ENCODE assay signal across 8 cellular contexts in the genomic region with DNA sequence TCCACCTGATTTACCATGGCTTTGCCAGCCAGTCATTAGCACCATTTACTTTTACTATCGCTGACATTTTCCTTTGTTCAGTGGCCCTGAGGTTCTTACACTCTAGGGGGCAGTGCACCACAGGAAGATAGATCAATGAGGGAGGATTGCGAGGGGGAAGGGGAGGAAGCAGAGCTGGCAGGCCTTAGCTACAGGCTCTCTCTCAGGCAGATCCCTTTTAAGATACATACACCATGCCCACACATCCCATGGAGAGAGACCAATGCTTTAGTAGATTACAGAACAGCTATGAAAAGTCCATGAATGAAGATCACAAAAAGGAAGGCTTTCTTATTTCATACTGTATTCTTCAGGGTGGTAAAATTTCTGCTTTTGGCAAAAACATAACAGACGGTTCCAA. TPM values are rescaled to one million over a fixed set of nuclear protein-coding genes. Genes with fewer than 3 reads are reported as not detected.
DNase-seq lines count a peak whose midpoint lies in the region; ATAC-seq and TF ChIP-seq lines count a peak whose summit lies in the region.

No MANE protein-coding gene starts in this region.

- H3K36me3 ChIP-seq in BE2C (peaks cover 12% of the 10 kb centered on the region), lower lobe of right lung (peaks cover 52% of the 10 kb centered on the region)

- H3K4me1 ChIP-seq in BE2C (peaks cover 3% of the 10 kb centered on the region; the same call in 1 of the 2 replicates), lower lobe of right lung (peaks cover 5% of the 10 kb centered on the region)

- DNase-seq in BE2C: peak; percentile 83
- DNase-seq in GM19238 (ENCODE audit: insufficient read length, low spot score): peak; percentile 39
- DNase-seq in NCI-H446 (lab: John Stamatoyannopoulos, UW): peak; percentile 27 to 72
- peak; percentile 48 to 67 for DNase-seq in activated CD4-positive, alpha-beta T cell treated with anti-CD3 and anti-CD28 coated beads for 4 hours
- peak; percentile 94 for DNase-seq in dermis blood vessel endothelial cell
- no peak for DNase-seq in lower lobe of right lung
- DNase-seq in stimulated activated CD8-positive, alpha-beta memory T cell treated with anti-CD3 and anti-CD28 coated beads, Interleukin-7, amount 100 ng/mL, for 4 hours (ENCODE audit: low read depth in 2 of 2): peak; percentile 12 to 27

- H3K4me3 ChIP-seq in BE2C (ENCODE audit: low read depth, low read length) (no peak overlapping the region), lower lobe of right lung (no peak overlapping the region)

- peak; percentile 56 for ATAC-seq in HG03280 (IDR thresholded peaks at IDR 0.05; ENCODE audit: unreplicated experiment)
- peak; percentile 78 to 89 for ATAC-seq in lower lobe of right lung

- H3K27me3 ChIP-seq in BE2C: no peaks in the 10 kb centered on the region
- H3K27me3 ChIP-seq in lower lobe of right lung (ENCODE audit: low read depth): no peaks in the 10 kb centered on the region

- intact Hi-C loops in lower lobe of right lung (cut with DNase I): no loop called here

- TF ChIP-seq CTCF in BE2C (IDR thresholded peaks at IDR 0.05; ENCODE audit: low read depth, low read length) (peak; percentile 97), lower lobe of right lung (IDR thresholded peaks at IDR 0.05) (peak; percentile 68)

- H3K9me3 ChIP-seq in BE2C (no peaks in the 10 kb centered on the region), lower lobe of right lung (no peaks in the 10 kb centered on the region)

- H3K27ac ChIP-seq in lower lobe of right lung: no peak overlapping the region

RNA-seq across cellular contexts. Expression of a gene that starts 47.4 kb away (rescaled TPM):
- 5.7 TPM for polyA plus RNA-seq in BE2C (2012; ENCODE audit: insufficient read depth, insufficient read length, low read depth)
- total RNA-seq in dermis blood vessel endothelial cell (65.4 and 76.9 TPM in 2 replicates), lower lobe of right lung (34.1 TPM)

RNA-seq across cellular contexts. Expression of a gene that starts 53.6 kb away (rescaled TPM):
- polyA plus RNA-seq in BE2C (2012; ENCODE audit: insufficient read depth, insufficient read length, low read depth): not detected
- total RNA-seq in dermis blood vessel endothelial cell (not detected in 2 replicates), lower lobe of right lung (not detected)
